ENCODE assay signal across 25 cellular contexts in the genomic region with DNA sequence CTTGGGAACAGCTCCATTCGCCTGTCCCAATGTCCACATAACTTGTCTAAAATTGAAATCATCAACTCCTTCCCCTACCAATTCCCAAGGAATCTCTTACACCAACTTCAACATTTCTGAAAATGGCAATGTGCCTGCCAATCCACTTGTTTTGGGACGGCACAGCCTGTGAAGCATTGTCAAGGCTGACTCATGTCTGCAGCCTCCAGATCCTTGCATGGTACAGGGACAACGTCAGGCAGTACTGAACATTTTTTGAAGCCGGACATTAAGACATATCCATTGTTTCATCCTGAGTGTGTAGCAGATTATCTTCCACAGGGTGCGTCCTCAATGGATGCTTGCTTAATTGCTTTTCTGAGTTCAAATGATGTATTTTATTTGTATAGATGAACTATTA.
"Had no signal": no experiment of that assay in that cellular context is flagged by ENCODE, and none has a peak within 500 bp of the region (broad histone marks: within the 10 kb centered on the region; RNA-seq: fewer than 3 reads in every experiment).

No MANE protein-coding gene starts in this region.

- H3K27ac ChIP-seq: left ventricle myocardium inferior, ovary, prostate gland, skin epidermis, suprapubic skin, thoracic aorta, tibial artery, upper lobe of right lung had no signal

- H3K36me3 Mint-ChIP-seq: memory B cell; natural killer cell treated with Interleukin-12 subunit alpha and Interleukin-12 subunit beta and Interleukin-15 and Interleukin-18, amount 100 ng/mL, for 72 hours had no signal

- H3K36me3 ChIP-seq: left ventricle myocardium inferior, ovary, prostate gland, suprapubic skin, thoracic aorta, tibial artery, upper lobe of right lung had no signal

- H3K27me3 Mint-ChIP-seq: memory B cell; stimulated activated naive CD8-positive, alpha-beta T cell treated with anti-CD3 and anti-CD28 coated beads, Interleukin-15, Interleukin-2, amounts not matched to agents 100 ng/mL and 50 ng/mL, for 24 hours had no signal

- ATAC-seq: mucosa of descending colon; naive thymus-derived CD4-positive, alpha-beta T cell; natural killer cell treated with Interleukin-12 subunit alpha and Interleukin-12 subunit beta and Interleukin-15 and Interleukin-18, amount 100 ng/mL, for 72 hours; right cardiac atrium; sciatic nerve; upper lobe of right lung had no signal

- H3K9me3 Mint-ChIP-seq: natural killer cell treated with Interleukin-12 subunit alpha and Interleukin-12 subunit beta and Interleukin-15 and Interleukin-18, amount 100 ng/mL, for 72 hours; stimulated activated naive CD8-positive, alpha-beta T cell treated with anti-CD3 and anti-CD28 coated beads, Interleukin-15, Interleukin-2, amounts not matched to agents 100 ng/mL and 50 ng/mL, for 24 hours had no signal

- DNase-seq: hypothalamus; islet precursor cell; left ventricle myocardium inferior; midbrain; mucosa of descending colon; naive thymus-derived CD4-positive, alpha-beta T cell; ovary; retina; right cardiac atrium; stimulated activated CD4-positive, alpha-beta T cell treated with anti-CD3 and anti-CD28 coated beads, Interleukin-12 subunit alpha, Interleukin-12 subunit beta, amount 100 ng/mL, for 4 hours; stimulated activated CD4-positive, alpha-beta T cell treated with anti-CD3 and anti-CD28 coated beads, Interleukin-15, amount 100 ng/mL, for 24 hours; stimulated activated CD4-positive, alpha-beta T cell treated with anti-CD3 and anti-CD28 coated beads, Interleukin-2, amount 100 ng/mL, for 24 hours; stimulated activated CD4-positive, alpha-beta T cell treated with anti-CD3 and anti-CD28 coated beads, Interleukin-4, amount 100 ng/mL, for 1 hour; stimulated activated naive CD4-positive, alpha-beta T cell; tibial artery; upper lobe of right lung had no signal

- H3K4me1 Mint-ChIP-seq: memory B cell; naive thymus-derived CD4-positive, alpha-beta T cell had no signal

- H3K4me3 Mint-ChIP-seq: memory B cell; naive thymus-derived CD4-positive, alpha-beta T cell; natural killer cell treated with Interleukin-12 subunit alpha and Interleukin-12 subunit beta and Interleukin-15 and Interleukin-18, amount 100 ng/mL, for 72 hours; stimulated activated naive CD8-positive, alpha-beta T cell treated with anti-CD3 and anti-CD28 coated beads, Interleukin-15, Interleukin-2, amounts not matched to agents 100 ng/mL and 50 ng/mL, for 24 hours had no signal

- H3K27ac Mint-ChIP-seq: memory B cell; natural killer cell treated with Interleukin-12 subunit alpha and Interleukin-12 subunit beta and Interleukin-15 and Interleukin-18, amount 100 ng/mL, for 72 hours; stimulated activated naive CD8-positive, alpha-beta T cell treated with anti-CD3 and anti-CD28 coated beads, Interleukin-15, Interleukin-2, amounts not matched to agents 100 ng/mL and 50 ng/mL, for 24 hours had no signal

- H3K9me3 ChIP-seq: mucosa of descending colon, ovary, prostate gland, thoracic aorta, tibial artery, upper lobe of right lung had no signal

- H3K4me1 ChIP-seq: left ventricle myocardium inferior, prostate gland, suprapubic skin, tibial artery, upper lobe of right lung had no signal

- H3K27me3 ChIP-seq: ovary, suprapubic skin, tibial artery, upper lobe of right lung had no signal

- H3K4me3 ChIP-seq: left ventricle myocardium inferior, lung, mucosa of descending colon, ovary, prostate gland, skin epidermis, suprapubic skin, thoracic aorta, tibial artery, upper lobe of right lung had no signal
